ENCODE assay signal across 16 cellular contexts in the genomic region with DNA sequence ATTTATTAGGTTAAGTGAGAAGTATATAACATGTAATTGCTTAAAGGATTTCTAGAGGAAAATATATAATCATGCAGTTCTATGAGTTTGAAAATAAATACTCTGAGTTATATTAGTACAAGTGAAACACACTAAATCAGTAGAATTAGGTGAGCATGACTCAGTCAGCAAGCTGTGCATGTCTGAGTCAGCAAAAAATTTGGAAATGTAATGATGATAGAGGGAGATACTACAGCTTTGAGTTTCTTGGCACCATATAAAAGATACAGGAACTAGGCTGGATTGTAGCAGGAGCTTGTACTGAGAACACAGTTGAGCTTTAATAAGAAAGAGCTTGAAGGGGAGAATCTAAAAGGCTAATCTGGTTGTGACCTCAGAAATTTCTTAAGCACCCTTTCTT.
DNase-seq lines count a peak whose midpoint lies in the region; ATAC-seq, FAIRE-seq and TF ChIP-seq lines count a peak whose summit lies in the region.
"Had no signal": no experiment of that assay in that cellular context is flagged by ENCODE, and none has a peak within 500 bp of the region (broad histone marks: within the 10 kb centered on the region; RNA-seq: fewer than 3 reads in every experiment).

No MANE protein-coding gene starts in this region.

- H3K18ac ChIP-seq in IMR-90 (ENCODE audit: low read depth, low read length) (no peak overlapping the region), H1 (ENCODE audit: extremely low read depth, low read length) (no peak overlapping the region)

- no peaks in the 10 kb centered on the region for H3K23me2 ChIP-seq in H1 (ENCODE audit: low read depth, low read length)

- H2BK12ac ChIP-seq in H1 (ENCODE audit: low read depth, low read length) = no peak overlapping the region

- peaks cover 22% of the 10 kb centered on the region for H3K4me1 ChIP-seq in left ventricle myocardium inferior
- no peaks in the 10 kb centered on the region for H3K4me1 ChIP-seq in IMR-90 (ENCODE audit: control insufficient read depth, insufficient read depth, low read length)
- H3K4me1 ChIP-seq in H1 (replicated peaks in 1 of 4; ENCODE audit: control insufficient read depth in 3 of 4, insufficient read depth in 4 of 4, low read length in 3 of 4) = no peaks in the 10 kb centered on the region
- H3K4me1 ChIP-seq: BLaER1, Caco-2 had no signal

- H4K8ac ChIP-seq in IMR-90 (ENCODE audit: low read depth in 2 of 2, low read length in 2 of 2) (no peak overlapping the region), H1 (ENCODE audit: extremely low read depth, insufficient read depth, low read length) (no peak overlapping the region)

- no peak overlapping the region for H3K14ac ChIP-seq in IMR-90 (replicated peaks; ENCODE audit: low read depth, low read length)
- H3K14ac ChIP-seq in H1 (ENCODE audit: insufficient read length) = no peak overlapping the region

- H2AFZ ChIP-seq in IMR-90 (replicated peaks; ENCODE audit: low read length, poor library complexity) = no peak overlapping the region
- no peak overlapping the region for H2AFZ ChIP-seq in H1 (ENCODE audit: low read length)

- H2BK5ac ChIP-seq in IMR-90 (ENCODE audit: low read depth, low read length, poor library complexity, severe bottlenecking) = no peak overlapping the region
- H2BK5ac ChIP-seq in H1 (ENCODE audit: low read depth, low read length) = no peak overlapping the region

- ATAC-seq in IMR-90 (ENCODE audit: low read depth) = no peak
- ATAC-seq: HCT116 had no signal

- POLR2A ChIA-PET in IMR-90 (lab: Charles Lee; ENCODE audit: unreplicated experiment) = no interaction called here
- POLR2A ChIA-PET in H1 (lab: Charles Lee; ENCODE audit: partially characterized antibody) = no interaction called here

- H3K79me2 ChIP-seq in H1 (ENCODE audit: control insufficient read depth in 1 of 2, insufficient read depth in 2 of 2, low read length in 2 of 2) = no peaks in the 10 kb centered on the region

- H3K79me1 ChIP-seq in IMR-90 (ENCODE audit: low read depth in 1 of 2, low read length in 2 of 2) (no peaks in the 10 kb centered on the region), H1 (ENCODE audit: low read depth, low read length) (no peaks in the 10 kb centered on the region)

- H3K9me3 ChIP-seq in left ventricle myocardium inferior (replicated peaks) (peaks cover 13% of the 10 kb centered on the region), IMR-90 (ENCODE audit: control insufficient read depth, insufficient read depth, low read length) (peaks cover 3% of the 10 kb centered on the region), H1 (ENCODE audit: insufficient read depth in 2 of 2, low read depth in 1 of 2, low read length in 1 of 2) (no peaks in the 10 kb centered on the region)
- H3K9me3 ChIP-seq: Caco-2 had no signal

- H2BK20ac ChIP-seq in IMR-90 (ENCODE audit: low read depth, low read length) = no peak overlapping the region
- no peak overlapping the region for H2BK20ac ChIP-seq in H1 (ENCODE audit: low read length)

- in situ Hi-C loops in IMR-90 (cut with MboI; ENCODE audit: low sequenced_read_pairs) = no loop called here

- H2BK120ac ChIP-seq in IMR-90 (ENCODE audit: low read depth, low read length) (no peak overlapping the region), H1 (replicated peaks; ENCODE audit: low read depth, low read length) (no peak overlapping the region)

- H3K27me3 ChIP-seq in left ventricle myocardium inferior (ENCODE audit: low read depth) (no peaks in the 10 kb centered on the region), IMR-90 (ENCODE audit: control insufficient read depth, insufficient read depth, low read length) (no peaks in the 10 kb centered on the region), H1 (replicated peaks in 1 of 4; ENCODE audit: control insufficient read depth in 3 of 4, extremely low read depth in 1 of 4, insufficient read depth in 3 of 4, low read length in 3 of 4) (no peaks in the 10 kb centered on the region)
- H3K27me3 ChIP-seq: BLaER1 had no signal

- H4K20me1 ChIP-seq in IMR-90 (ENCODE audit: insufficient read depth, low read length) (no peaks in the 10 kb centered on the region), H1 (replicated peaks in 1 of 2; ENCODE audit: control insufficient read depth in 1 of 2, insufficient read depth in 2 of 2, low read length in 2 of 2) (no peaks in the 10 kb centered on the region)
- H4K20me1 ChIP-seq: BLaER1 had no signal

- no peak for TF ChIP-seq POLR2A in IMR-90 (IDR thresholded peaks at IDR 0.05; ENCODE audit: low read depth, low read length)
- no peak for TF ChIP-seq POLR2A in H1 (IDR thresholded peaks at IDR 0.05; ENCODE audit: control extremely low read depth in 1 of 2, low read depth in 2 of 2, low read length in 2 of 2)

- H4K5ac ChIP-seq in IMR-90 (ENCODE audit: low read depth, low read length) = no peak overlapping the region
- H4K5ac ChIP-seq in H1 (ENCODE audit: insufficient read length, low read depth, low read length) = no peak overlapping the region

- H3K4me3 ChIP-seq in left ventricle myocardium inferior (no peak overlapping the region), IMR-90 (ENCODE audit: insufficient read depth, low read depth, low read length) (no peak overlapping the region), H1 (ENCODE audit: extremely low read depth in 1 of 4, insufficient read depth in 2 of 4, low read depth in 3 of 4, low read length in 4 of 4) (no peak overlapping the region)
- H3K4me3 ChIP-seq: BLaER1 had no signal

- CTCF ChIA-PET in IMR-90 (lab: Yijun Ruan, JAX) = no interaction called here
- CTCF ChIA-PET in H1 (lab: Charles Lee; ENCODE audit: partially characterized antibody) = no interaction called here

- H3K4ac ChIP-seq in IMR-90 (ENCODE audit: low read depth, low read length) (no peak overlapping the region), H1 (replicated peaks; ENCODE audit: insufficient read length, low read depth, low read length) (no peak overlapping the region)

- TF ChIP-seq EP300 in H1 (IDR thresholded peaks at IDR 0.05; ENCODE audit: borderline replicate concordance in 1 of 2, low read depth in 2 of 2, low read length in 2 of 2) = no peak

- no peaks in the 10 kb centered on the region for H3K9me1 ChIP-seq in IMR-90 (ENCODE audit: insufficient read depth, low read length)

- H3K4me2 ChIP-seq in IMR-90 (ENCODE audit: low read depth, low read length) = no peak overlapping the region
- no peak overlapping the region for H3K4me2 ChIP-seq in H1 (ENCODE audit: insufficient read depth in 1 of 2, low read depth in 2 of 2, low read length in 2 of 2)
- H3K4me2 ChIP-seq: BLaER1 had no signal

- H2AK9ac ChIP-seq in IMR-90 (replicated peaks; ENCODE audit: low read depth, low read length, poor library complexity) = no peak overlapping the region

- TF ChIP-seq RAD21 in IMR-90 (IDR thresholded peaks at IDR 0.05; ENCODE audit: low read length) (no peak), H1 (IDR thresholded peaks at IDR 0.05 in 1 of 2, conservative IDR thresholded peaks at IDR 0.05 in 1 of 2; ENCODE audit: low read depth in 2 of 2, low read length in 2 of 2) (no peak)

- dilution Hi-C loops in IMR-90 (cut with HindIII; ENCODE audit: low sequenced_read_pairs, unreplicated experiment) = no loop called here

- H3K56ac ChIP-seq in IMR-90 (ENCODE audit: extremely low read depth, insufficient read depth, low read length) (no peak overlapping the region), H1 (replicated peaks; ENCODE audit: insufficient read length, low read depth, low read length) (no peak overlapping the region)

- H4K91ac ChIP-seq in IMR-90 (ENCODE audit: insufficient read depth, low read depth, low read length) = no peak overlapping the region
- H4K91ac ChIP-seq in H1 (replicated peaks; ENCODE audit: insufficient read length, low read length) = no peak overlapping the region

- FAIRE-seq in H1 (lab: Jason Lieb, UNC) = no peak
- FAIRE-seq: A204.1, H54 had no signal

- BruUV-seq in IMR-90 (replicated peaks; lab: Mats Ljungman, UMichigan) = no TSS peak

- no peaks in the 10 kb centered on the region for H3K36me3 ChIP-seq in left ventricle myocardium inferior
- H3K36me3 ChIP-seq in IMR-90 (ENCODE audit: control insufficient read depth, insufficient read depth, low read length) = no peaks in the 10 kb centered on the region
- no peaks in the 10 kb centered on the region for H3K36me3 ChIP-seq in H1 (ENCODE audit: control insufficient read depth in 2 of 4, insufficient read depth in 4 of 4, low read length in 3 of 4)
- H3K36me3 ChIP-seq: BLaER1 had no signal

- H2BK15ac ChIP-seq in IMR-90 (ENCODE audit: low read depth, low read length) = no peak overlapping the region
- H2BK15ac ChIP-seq in H1 (ENCODE audit: low read length) = no peak overlapping the region

- no peak overlapping the region for H3K9ac ChIP-seq in IMR-90 (ENCODE audit: low read depth, low read length)
- no peak overlapping the region for H3K9ac ChIP-seq in H1 (replicated peaks in 1 of 4; ENCODE audit: extremely low read depth in 1 of 4, low read depth in 3 of 4, low read length in 3 of 4)
- H3K9ac ChIP-seq: BLaER1 had no signal

- no peak for TF ChIP-seq CTCF in left ventricle myocardium inferior (IDR thresholded peaks at IDR 0.05; ENCODE audit: borderline replicate concordance)
- TF ChIP-seq CTCF in IMR-90 (conservative IDR thresholded peaks at IDR 0.05; ENCODE audit: low read depth, low read length) = no peak
- no peak for TF ChIP-seq CTCF in H1 (IDR thresholded peaks at IDR 0.05; ENCODE audit: control extremely low read depth in 1 of 3, insufficient read depth in 1 of 3, low read depth in 1 of 3, low read length in 3 of 3)

- H2AK5ac ChIP-seq in IMR-90 (ENCODE audit: low read depth, low read length) (no peak overlapping the region), H1 (ENCODE audit: low read depth, low read length) (no peak overlapping the region)

- intact Hi-C loops in left ventricle myocardium inferior (cut with micrococcal nuclease) = no loop called here
- intact Hi-C loops in cardiac septum (cut with DNase I) = no loop called here
- intact Hi-C loops in IMR-90 (cut with micrococcal nuclease) = no loop called here

- no peak for DNase-seq in left ventricle myocardium inferior
- DNase-seq in cardiac septum (ENCODE audit: low spot score) = no peak
- no peak for DNase-seq in IMR-90
- DNase-seq in H1 (ENCODE audit: low read depth in 1 of 2, low spot score in 2 of 2) = no peak
- DNase-seq in Kasumi-1 (lab: John Stamatoyannopoulos, UW) = no peak
- no peak for DNase-seq in stimulated activated CD4-positive, alpha-beta T cell treated with anti-CD3 and anti-CD28 coated beads, Interleukin-2, amount 100 ng/mL, for 24 hours
- DNase-seq in GM03348 (ENCODE audit: low spot score) = no peak
- DNase-seq: Caco-2; CD8-positive, alpha-beta memory T cell; DND-41; GDM1 had no signal

- H3K27ac ChIP-seq in left ventricle myocardium inferior (replicated peaks) = peak overlapping the region; percentile 73
- no peak overlapping the region for H3K27ac ChIP-seq in IMR-90 (ENCODE audit: insufficient read depth, low read length)
- H3K27ac ChIP-seq in H1 (ENCODE audit: low read depth, low read length) = no peak overlapping the region
- H3K27ac ChIP-seq: BLaER1, HL-60 had no signal

- H3K23ac ChIP-seq in IMR-90 (ENCODE audit: low read depth, low read length) = no peak overlapping the region
- H3K23ac ChIP-seq in H1 (ENCODE audit: insufficient read length) = no peak overlapping the region

TF ChIP-seq in IMR-90, 13 proteins besides CTCF, POLR2A, EP300 and RAD21:
- TF ChIP-seq SMC3 (IDR thresholded peaks at IDR 0.05; ENCODE audit: low read depth, low read length) = no peak
- peak; percentile 90 for TF ChIP-seq MAFK (IDR thresholded peaks at IDR 0.05; ENCODE audit: low read depth, low read length)

TF ChIP-seq in H1, 55 proteins besides CTCF, POLR2A, EP300 and RAD21 (continues in another document):
- TF ChIP-seq MAFK (IDR thresholded peaks at IDR 0.05; ENCODE audit: low read depth, low read length) = peak; percentile 81
